ENCODE assay signal across 9 cellular contexts in the genomic region with DNA sequence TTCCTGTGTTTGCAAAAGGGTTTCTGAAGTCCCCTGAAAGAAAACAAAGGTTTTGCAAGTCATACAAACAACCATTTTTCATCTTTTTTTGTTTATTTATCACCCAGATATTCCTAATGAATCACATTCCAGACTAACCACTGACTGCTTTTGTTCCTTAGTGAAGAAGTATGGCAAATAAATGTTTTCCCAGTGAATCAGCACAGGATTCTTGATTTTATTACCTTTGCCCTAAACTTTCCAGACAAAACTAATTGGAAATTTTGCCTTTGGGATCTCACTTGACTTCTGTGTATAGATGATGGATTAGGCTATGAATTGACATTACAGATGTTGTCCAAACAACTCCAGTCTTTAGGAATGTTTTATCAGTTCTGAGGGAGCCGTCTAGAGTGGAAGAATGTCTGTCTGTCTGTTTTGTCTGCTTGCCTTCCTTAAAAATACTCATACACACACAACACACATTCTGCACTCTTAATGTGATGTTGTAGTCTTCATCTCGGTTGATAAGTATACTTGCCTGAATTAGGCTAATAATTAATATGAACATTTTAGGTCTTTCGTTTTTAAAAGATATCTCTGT. TPM values are rescaled to one million over a fixed set of nuclear protein-coding genes. Genes with fewer than 3 reads are reported as not detected.
DNase-seq lines count a peak whose midpoint lies in the region; ATAC-seq and TF ChIP-seq lines count a peak whose summit lies in the region.
"Had no signal": no experiment of that assay in that cellular context is flagged by ENCODE, and none has a peak within 500 bp of the region (broad histone marks: within the 10 kb centered on the region; RNA-seq: fewer than 3 reads in every experiment).

No MANE protein-coding gene starts in this region.

- no peak overlapping the region for H3K4me3 ChIP-seq in esophagus muscularis mucosa
- no peak overlapping the region for H3K4me3 ChIP-seq in smooth muscle cell
- no peak overlapping the region for H3K4me3 ChIP-seq in lower leg skin (ENCODE audit: low read depth, poor library complexity, severe bottlenecking)

- peak overlapping the region; percentile 67 for H3K4me2 ChIP-seq in smooth muscle cell

- TF ChIP-seq CTCF in esophagus muscularis mucosa (IDR thresholded peaks at IDR 0.05) (no peak), smooth muscle cell (IDR thresholded peaks at IDR 0.05; ENCODE audit: borderline replicate concordance, insufficient read depth, poor library complexity, severe bottlenecking) (no peak), lower leg skin (IDR thresholded peaks at IDR 0.05) (no peak)

- ATAC-seq in HG03097 (IDR thresholded peaks at IDR 0.05; ENCODE audit: low FRiP score, unreplicated experiment) (no peak), GM21528 (IDR thresholded peaks at IDR 0.05; ENCODE audit: low FRiP score, unreplicated experiment) (no peak)

- TF ChIP-seq POLR2A in esophagus muscularis mucosa (IDR thresholded peaks at IDR 0.05; ENCODE audit: low read depth) (no peak), lower leg skin (IDR thresholded peaks at IDR 0.05) (no peak)

- WGBS in esophagus muscularis mucosa: 59% methylated on average over 3 of the region's 3 CpGs
- 5% methylated on average over 3 of the region's 3 CpGs for WGBS in smooth muscle cell (ENCODE audit: low lambda C conversion rate)
- WGBS in lower leg skin, 2 donors: 51 to 57% methylated on average over 3 of the region's 3 CpGs

- peaks cover 48% of the 10 kb centered on the region for H3K79me2 ChIP-seq in smooth muscle cell (ENCODE audit: low read depth)

- H3K9me3 ChIP-seq in esophagus muscularis mucosa (no peaks in the 10 kb centered on the region), smooth muscle cell (replicated peaks; ENCODE audit: low read depth) (no peaks in the 10 kb centered on the region)

- intact Hi-C loops in esophagus muscularis mucosa (cut with DNase I): no loop called here
- intact Hi-C loops in lower leg skin (cut with DNase I; ENCODE audit: low total_unique reads): no loop called here

- peaks cover 54% of the 10 kb centered on the region for H3F3A ChIP-seq in smooth muscle cell (ENCODE audit: low read depth)

- peaks cover 4 to 28% (median 20%) of the 10 kb centered on the region in 4 donors for H3K4me1 ChIP-seq in esophagus muscularis mucosa
- H3K4me1 ChIP-seq in smooth muscle cell (ENCODE audit: low read depth): peaks cover 23% of the 10 kb centered on the region

- H2AFZ ChIP-seq in smooth muscle cell (ENCODE audit: low read depth): no peak overlapping the region

- TF ChIP-seq EP300 in esophagus muscularis mucosa (IDR thresholded peaks at IDR 0.05): no peak

- H3K27me3 ChIP-seq in esophagus muscularis mucosa (no peaks in the 10 kb centered on the region), smooth muscle cell (ENCODE audit: low read depth) (no peaks in the 10 kb centered on the region)

- DNase-seq in H4 (ENCODE audit: low spot score): peak; percentile 88
- peak; percentile 94 for DNase-seq in SW480 (ENCODE audit: low spot score)
- no peak for DNase-seq in esophagus muscularis mucosa (ENCODE audit: extremely low spot score)
- DNase-seq in smooth muscle cell (lab: John Stamatoyannopoulos, UW; ENCODE audit: unreplicated experiment): no peak
- no peak for DNase-seq in NCI-H146 (lab: John Stamatoyannopoulos, UW)
- no peak for DNase-seq in lower leg skin (ENCODE audit: low spot score in 2 of 2)
- DNase-seq: NCI-H1092 had no signal

- H4K20me1 ChIP-seq in smooth muscle cell (ENCODE audit: low read depth): no peaks in the 10 kb centered on the region

- H3K36me3 ChIP-seq in esophagus muscularis mucosa (peaks cover 0 to 13% (median 5%) of the 10 kb centered on the region in 4 donors), smooth muscle cell (ENCODE audit: low read depth) (no peaks in the 10 kb centered on the region)

- H3K27ac ChIP-seq in esophagus muscularis mucosa (replicated peaks in 1 of 4) (peak overlapping the region; percentile 39 to 54 (median 50)), smooth muscle cell (ENCODE audit: low read depth) (peak overlapping the region; percentile 100)

- H3K9ac ChIP-seq in smooth muscle cell (ENCODE audit: low read depth): peak overlapping the region; percentile 81

RNA-seq across cellular contexts. Expression of gene VMP1, which starts 48.9 kb away (rescaled TPM):
- 224 and 239 TPM in 2 replicates for total RNA-seq in H4 (2014; rRNA removed; shearing (Covaris generic))
- total RNA-seq in esophagus muscularis mucosa (100 to 1,000 TPM in 1 of 4 donors, 10 to 100 TPM in 3; 47.3 to 137 (median 59.6) TPM), smooth muscle cell (514 and 545 TPM in 2 replicates), lower leg skin (10 to 100 TPM; 35.3 to 69.7 (median 61.1) TPM)
- polyA plus RNA-seq in smooth muscle cell: 102 and 116 TPM in 2 replicates

RNA-seq across cellular contexts. Expression of gene PTRH2, which starts 49.1 kb away (rescaled TPM):
- 39.9 and 52.3 TPM in 2 replicates for total RNA-seq in H4 (2014; rRNA removed; shearing (Covaris generic))
- 10 to 100 TPM; 11.4 to 31.1 (median 15.2) TPM for total RNA-seq in esophagus muscularis mucosa
- 11.4 and 28.2 TPM in 2 replicates for total RNA-seq in smooth muscle cell
- polyA plus RNA-seq in smooth muscle cell: 26.2 and 27.5 TPM in 2 replicates
- total RNA-seq in lower leg skin: 10 to 100 TPM; 15.4 to 29.2 (median 18.7) TPM

Comparison
In these comparisons a context has a peak if more than half of its experiments do, and no peak if none do; other contexts are left out.
1. DNase-seq: peak in H4 (single experiment) and SW480 (single experiment); none in esophagus muscularis mucosa (single experiment), smooth muscle cell (single experiment), NCI-H146 (single experiment) and lower leg skin (0 of 2).